Comparison of ENCODE assay signal across 15 cellular contexts in the genomic region with DNA sequence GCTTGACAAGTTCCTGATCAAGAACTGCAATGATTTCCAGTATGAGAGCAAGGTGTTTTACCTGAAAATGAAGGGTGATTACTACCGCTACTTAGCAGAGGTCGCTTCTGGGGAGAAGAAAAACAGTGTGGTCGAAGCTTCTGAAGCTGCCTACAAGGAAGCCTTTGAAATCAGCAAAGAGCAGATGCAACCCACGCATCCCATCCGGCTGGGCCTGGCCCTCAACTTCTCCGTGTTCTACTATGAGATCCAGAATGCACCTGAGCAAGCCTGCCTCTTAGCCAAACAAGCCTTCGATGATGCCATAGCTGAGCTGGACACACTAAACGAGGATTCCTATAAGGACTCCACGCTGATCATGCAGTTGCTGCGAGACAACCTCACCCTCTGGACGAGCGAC. TPM values are rescaled to one million over a fixed set of nuclear protein-coding genes. Genes with fewer than 3 reads are reported as not detected.
DNase-seq lines count a peak whose midpoint lies in the region; ATAC-seq and TF ChIP-seq lines count a peak whose summit lies in the region.
"Had no signal": no experiment of that assay in that cellular context is flagged by ENCODE, and none has a peak within 500 bp of the region (broad histone marks: within the 10 kb centered on the region; RNA-seq: fewer than 3 reads in every experiment).

No MANE protein-coding gene starts in this region.

- H3K4me1 ChIP-seq in Panc1 (ENCODE audit: control insufficient read depth, insufficient read depth, low read length), result peaks cover 15% of the 10 kb centered on the region
- peaks cover 22 to 67% (median 36%) of the 10 kb centered on the region in 6 donors for H3K4me1 ChIP-seq in spleen
- peaks cover 2% of the 10 kb centered on the region for H3K4me1 ChIP-seq in BE2C

- WGBS in spleen, 5 donors, result 87 to 94% (median 91%) methylated on average over 12 of the region's 12 CpGs

- no peak overlapping the region for H3K4me3 Mint-ChIP-seq in activated T-helper 2 cell treated with anti-CD3 and anti-CD28 coated beads, Interferon-gamma antibody, Interleukin-2, Interleukin-4, amounts not matched to agents 10 μg/mL and 5 μg/mL and 100 μg/mL, durations not matched to agents 14 hours and 24 hours and 36 hours (ENCODE audit: low read depth)

- H3K36me3 ChIP-seq in Panc1 (ENCODE audit: control insufficient read depth, insufficient read depth, low read length) (peaks cover 14% of the 10 kb centered on the region), spleen (peaks cover 0 to 68% (median 23%) of the 10 kb centered on the region in 6 donors), BE2C (peaks cover 67% of the 10 kb centered on the region)

- H3K27me3 Mint-ChIP-seq in activated T-helper 2 cell treated with anti-CD3 and anti-CD28 coated beads, Interferon-gamma antibody, Interleukin-2, Interleukin-4, amounts not matched to agents 10 μg/mL and 5 μg/mL and 100 μg/mL, durations not matched to agents 14 hours and 24 hours and 36 hours (ENCODE audit: low read depth), result no peaks in the 10 kb centered on the region

- H3K27ac ChIP-seq in Panc1 (ENCODE audit: low read length) (no peak overlapping the region), spleen (peak overlapping the region in 2 of 8 donors; percentile 43 to 57)
- H3K27ac ChIP-seq: tibial nerve had no signal

- in situ Hi-C loops in Panc1 (cut with HindIII; ENCODE audit: low pct_unique_long_range_greater_than_20kb, low sequenced_read_pairs), result loop anchor here (25.0 kb wide), 1 partner anchor 244 kb away; no protein-coding TSS in a partner anchor

- H3K4me3 ChIP-seq in Panc1 (ENCODE audit: low read depth in 2 of 2, low read length in 2 of 2) (no peak overlapping the region), spleen (no peak overlapping the region), BE2C (ENCODE audit: low read depth, low read length) (no peak overlapping the region)
- H3K4me3 ChIP-seq: coronary artery, tibial nerve had no signal

- no peak for TF ChIP-seq POLR2A in spleen (IDR thresholded peaks at IDR 0.05)

- H3K27me3 ChIP-seq in Panc1 (ENCODE audit: control insufficient read depth, insufficient read depth, low read length), result no peaks in the 10 kb centered on the region
- no peaks in the 10 kb centered on the region for H3K27me3 ChIP-seq in spleen (replicated peaks in 1 of 7)
- H3K27me3 ChIP-seq in BE2C, result no peaks in the 10 kb centered on the region
- H3K27me3 ChIP-seq: tibial nerve had no signal

- peaks cover 46% of the 10 kb centered on the region for H3K4me1 Mint-ChIP-seq in activated T-helper 2 cell treated with anti-CD3 and anti-CD28 coated beads, Interferon-gamma antibody, Interleukin-2, Interleukin-4, amounts not matched to agents 10 μg/mL and 5 μg/mL and 100 μg/mL, durations not matched to agents 14 hours and 24 hours and 36 hours (ENCODE audit: low read depth)

- H3K27ac Mint-ChIP-seq in activated T-helper 2 cell treated with anti-CD3 and anti-CD28 coated beads, Interferon-gamma antibody, Interleukin-2, Interleukin-4, amounts not matched to agents 10 μg/mL and 5 μg/mL and 100 μg/mL, durations not matched to agents 14 hours and 24 hours and 36 hours, result no peak overlapping the region

- H3K36me3 Mint-ChIP-seq in activated T-helper 2 cell treated with anti-CD3 and anti-CD28 coated beads, Interferon-gamma antibody, Interleukin-2, Interleukin-4, amounts not matched to agents 10 μg/mL and 5 μg/mL and 100 μg/mL, durations not matched to agents 14 hours and 24 hours and 36 hours (ENCODE audit: low read depth), result peaks cover 60% of the 10 kb centered on the region

- POLR2A ChIA-PET in Panc1 (lab: Charles Lee), result no interaction called here

- DNase-seq in activated naive CD4-positive, alpha-beta T cell treated with Interleukin-2 at 50 U/mL for 16 hours, result peak; percentile 38
- no peak for DNase-seq in activated naive CD4-positive, alpha-beta T cell treated with anti-CD3 and anti-CD28 coated beads, Interleukin-2, amount 50 U/mL, for 16 hours
- DNase-seq in Panc1 (ENCODE audit: low read depth, low spot score) (no peak), spleen (peak; percentile 29), BE2C (no peak), DMS53 (lab: John Stamatoyannopoulos, UW) (no peak)
- DNase-seq in activated naive CD8-positive, alpha-beta T cell treated with anti-CD3 and anti-CD28 coated beads, Interleukin-2, amount 50 U/mL, for 16 hours (ENCODE audit: low read depth, low spot score), result peak; percentile 5
- no peak for DNase-seq in activated T-helper 2 cell treated with anti-CD3 and anti-CD28 coated beads, Interferon-gamma antibody, Interleukin-2, Interleukin-4, amounts not matched to agents 10 μg/mL and 5 μg/mL and 100 μg/mL, durations not matched to agents 14 hours and 24 hours and 36 hours (ENCODE audit: low spot score)
- DNase-seq: activated CD4-positive, CD25-positive, alpha-beta regulatory T cell treated with anti-CD3 and anti-CD28 coated beads, Interleukin-2, amount 50 U/mL, for 72 hours; COR-L47; NCI-H2171; NCI-H69; occipital lobe had no signal

- ATAC-seq in Panc1, result no peak

- TF ChIP-seq CTCF in Panc1 (IDR thresholded peaks at IDR 0.05) (no peak), spleen (IDR thresholded peaks at IDR 0.05 in 8 of 11, conservative IDR thresholded peaks at IDR 0.05 in 3 of 11) (no peak), BE2C (IDR thresholded peaks at IDR 0.05; ENCODE audit: low read depth, low read length) (no peak)

- TSS peak; percentile 64 for BruUV-seq in Panc1 (replicated peaks; lab: Mats Ljungman, UMichigan)

- intact Hi-C loops in Panc1 (cut with micrococcal nuclease; ENCODE audit: unreplicated experiment), result no loop called here
- intact Hi-C loops in spleen (cut with DNase I; ENCODE audit: low total_unique reads), result no loop called here
- intact Hi-C loops in activated T-helper 2 cell treated with anti-CD3 and anti-CD28 coated beads, Interferon-gamma antibody, Interleukin-2, Interleukin-4, amounts not matched to agents 10 μg/mL and 5 μg/mL and 100 μg/mL, durations not matched to agents 14 hours and 24 hours and 36 hours (cut with micrococcal nuclease), result no loop called here

- no peaks in the 10 kb centered on the region for H3K9me3 Mint-ChIP-seq in activated T-helper 2 cell treated with anti-CD3 and anti-CD28 coated beads, Interferon-gamma antibody, Interleukin-2, Interleukin-4, amounts not matched to agents 10 μg/mL and 5 μg/mL and 100 μg/mL, durations not matched to agents 14 hours and 24 hours and 36 hours

- H3K9me3 ChIP-seq in Panc1 (ENCODE audit: control insufficient read depth, insufficient read depth, low read depth, low read length), result no peaks in the 10 kb centered on the region
- no peaks in the 10 kb centered on the region for H3K9me3 ChIP-seq in spleen
- H3K9me3 ChIP-seq in BE2C, result no peaks in the 10 kb centered on the region
- H3K9me3 ChIP-seq: tibial nerve had no signal

- CTCF ChIA-PET in Panc1 (lab: Charles Lee), result interaction anchor here (0.8 kb wide), 1 partner anchor 14 kb away, joined by 4 read pairs; no protein-coding TSS in a partner anchor

RNA-seq across cellular contexts. Expression of gene YWHAH, which starts 12.0 kb away (rescaled TPM):
- total RNA-seq in Panc1 (2021; ENCODE audit: unreplicated experiment) (138 TPM), spleen (100 to 1,000 TPM in 3 of 7 donors, 10 to 100 TPM in 4; 77.3 to 130 (median 95.3) TPM)
- polyA plus RNA-seq in Panc1 (2012; ENCODE audit: insufficient read length), result 97.5 TPM
- polyA plus RNA-seq in spleen, result 10 to 100 TPM; 34.2 to 62.8 (median 57.1) TPM
- 249 TPM for polyA plus RNA-seq in BE2C (2012; ENCODE audit: insufficient read depth, insufficient read length, low read depth)
- 150 TPM in 2 replicates for total RNA-seq in activated T-helper 2 cell treated with anti-CD3 and anti-CD28 coated beads, Interferon-gamma antibody, Interleukin-2, Interleukin-4, amounts not matched to agents 10 μg/mL and 5 μg/mL and 100 μg/mL, durations not matched to agents 14 hours and 24 hours and 36 hours

Comparison
In these comparisons a context has a peak if more than half of its experiments do, and no peak if none do; other contexts are left out.
1. DNase-seq: peak in activated naive CD4-positive, alpha-beta T cell treated with Interleukin-2 at 50 U/mL for 16 hours (single experiment), activated naive CD8-positive, alpha-beta T cell treated with anti-CD3 and anti-CD28 coated beads, Interleukin-2, amount 50 U/mL, for 16 hours (single experiment) and spleen (single experiment); none in activated naive CD4-positive, alpha-beta T cell treated with anti-CD3 and anti-CD28 coated beads, Interleukin-2, amount 50 U/mL, for 16 hours (single experiment), Panc1 (single experiment), BE2C (single experiment), activated T-helper 2 cell treated with anti-CD3 and anti-CD28 coated beads, Interferon-gamma antibody, Interleukin-2, Interleukin-4, amounts not matched to agents 10 μg/mL and 5 μg/mL and 100 μg/mL, durations not matched to agents 14 hours and 24 hours and 36 hours (single experiment) and DMS53 (single experiment).